In genomic region chr11:66408488-66409214, GRCh38 we compare ENCODE assay signal across 2 cellular contexts.
A peak's percentile ranks its signal among the peaks of the same experiment; 100 is the strongest.
TF ChIP-seq lines count a peak whose summit lies in the region.

No MANE protein-coding gene starts in this region.

TF ChIP-seq in HEK293T, 16 proteins besides CTCF, POLR2A, EP300 and RAD21:
- no peak for TF ChIP-seq SUZ12 (IDR thresholded peaks at IDR 0.05)
- TF ChIP-seq ARNT (IDR thresholded peaks at IDR 0.05) = peak; percentile 35; the same call in 1 of the 2 replicates
- no peak for TF ChIP-seq FOXM1 (IDR thresholded peaks at IDR 0.05; ENCODE audit: borderline replicate concordance)

TF ChIP-seq in K562, 482 proteins besides CTCF, POLR2A, EP300 and RAD21 (continues in another document):
- TF ChIP-seq SREBF1 (IDR thresholded peaks at IDR 0.05; ENCODE audit: borderline replicate concordance, low read depth, low read length) = no peak
- no peak for TF ChIP-seq ZNF57 (CRISPR knock-in tag; IDR thresholded peaks at IDR 0.05)
- TF ChIP-seq POLR3G (IDR thresholded peaks at IDR 0.05; ENCODE audit: extremely low read depth, insufficient read length, insufficient replicate concordance) = no peak
- TF ChIP-seq TAL1 (IDR thresholded peaks at IDR 0.05) = no peak
- no peak for TF ChIP-seq ETV1 (tag; conservative IDR thresholded peaks at IDR 0.05; ENCODE audit: low read depth)
- TF ChIP-seq BHLHE40 (IDR thresholded peaks at IDR 0.05; ENCODE audit: low read length) = peak; percentile 53; the same call in 1 of the 2 replicates
- TF ChIP-seq HNRNPUL1 (IDR thresholded peaks at IDR 0.05; ENCODE audit: low read length) = no peak
- no peak for TF ChIP-seq NBN (IDR thresholded peaks at IDR 0.05; ENCODE audit: low read depth)
- TF ChIP-seq REST (CRISPR knock-in tag; IDR thresholded peaks at IDR 0.05; ENCODE audit: low read depth) = peak; percentile 85; the same call in 1 of the 2 replicates
- TF ChIP-seq PCBP1 (IDR thresholded peaks at IDR 0.05; ENCODE audit: low read depth, low read length, poor library complexity, severe bottlenecking) = peak; percentile 35
- no peak for TF ChIP-seq FOXP4 (CRISPR knock-in tag; IDR thresholded peaks at IDR 0.05; ENCODE audit: borderline replicate concordance)
- no peak for TF ChIP-seq ZNF584 (CRISPR knock-in tag; IDR thresholded peaks at IDR 0.05; ENCODE audit: low read depth)
- TF ChIP-seq ZEB2 (IDR thresholded peaks at IDR 0.05) = no peak
- no peak for TF ChIP-seq SIN3A (IDR thresholded peaks at IDR 0.05; ENCODE audit: borderline replicate concordance in 2 of 2, control insufficient read depth in 1 of 2, low read depth in 2 of 2, low read length in 2 of 2)
- TF ChIP-seq KLF13 (tag; IDR thresholded peaks at IDR 0.05; ENCODE audit: borderline replicate concordance, low read depth) = no peak
- no peak for TF ChIP-seq SLC30A9 (CRISPR knock-in tag; IDR thresholded peaks at IDR 0.05)
- no peak for TF ChIP-seq U2AF2 (optimal IDR thresholded peaks at IDR 0.05; ENCODE audit: low read depth, low read length)
- no peak for TF ChIP-seq ZNF23 (CRISPR knock-in tag; IDR thresholded peaks at IDR 0.05)
- no peak for TF ChIP-seq HNRNPH1 (optimal IDR thresholded peaks at IDR 0.05; ENCODE audit: low read depth, low read length)
- TF ChIP-seq E2F8 (IDR thresholded peaks at IDR 0.05; ENCODE audit: low read depth, partially characterized antibody) = no peak
- TF ChIP-seq TAF7 (tag; IDR thresholded peaks at IDR 0.05) = no peak
- TF ChIP-seq BRD4 (IDR thresholded peaks at IDR 0.05) = no peak
- no peak for TF ChIP-seq THRAP3 (IDR thresholded peaks at IDR 0.05; ENCODE audit: borderline replicate concordance)
- no peak for TF ChIP-seq ARID3A (IDR thresholded peaks at IDR 0.05; ENCODE audit: borderline replicate concordance, low read depth, low read length)
- no peak for TF ChIP-seq CHD2 (IDR thresholded peaks at IDR 0.05; ENCODE audit: low read depth, low read length)
- no peak for TF ChIP-seq SAFB (IDR thresholded peaks at IDR 0.05; ENCODE audit: borderline replicate concordance, low read depth, low read length)
- no peak for TF ChIP-seq MTA2 (IDR thresholded peaks at IDR 0.05; ENCODE audit: low read depth)
- TF ChIP-seq ELF4 (CRISPR knock-in tag; IDR thresholded peaks at IDR 0.05) = no peak
- no peak for TF ChIP-seq TCF7L2 (IDR thresholded peaks at IDR 0.05; ENCODE audit: low read depth, low read length)
- no peak for TF ChIP-seq ZC3H11A (IDR thresholded peaks at IDR 0.05; ENCODE audit: low read depth, low read length)
- no peak for TF ChIP-seq GTF2F1 (IDR thresholded peaks at IDR 0.05; ENCODE audit: low read depth, low read length)
- no peak for TF ChIP-seq NCOA6 (IDR thresholded peaks at IDR 0.05)
- peak; percentile 25; the same call in 1 of the 2 replicates for TF ChIP-seq ZNF511 (CRISPR knock-in tag; IDR thresholded peaks at IDR 0.05)
- peak; percentile 50; the same call in 1 of the 2 replicates for TF ChIP-seq CXXC5 (CRISPR knock-in tag; IDR thresholded peaks at IDR 0.05)
- TF ChIP-seq HMGXB4 (CRISPR knock-in tag; IDR thresholded peaks at IDR 0.05) = peak; percentile 71; the same call in 1 of the 2 replicates
- no peak for TF ChIP-seq TAF15 (IDR thresholded peaks at IDR 0.05; ENCODE audit: low read depth, low read length)
- TF ChIP-seq RBBP5 (IDR thresholded peaks at IDR 0.05; ENCODE audit: borderline replicate concordance, insufficient read depth, low read length, poor library complexity, severe bottlenecking) = no peak
- TF ChIP-seq ZNF217 (CRISPR knock-in tag; IDR thresholded peaks at IDR 0.05) = no peak
- TF ChIP-seq BCLAF1 (IDR thresholded peaks at IDR 0.05; ENCODE audit: borderline replicate concordance in 1 of 2, control insufficient read depth in 1 of 2, low read depth in 2 of 2, low read length in 1 of 2) = no peak
- TF ChIP-seq ATF1 (CRISPR knock-in tag; IDR thresholded peaks at IDR 0.05) = no peak
- TF ChIP-seq ATF1 (tag; IDR thresholded peaks at IDR 0.05) = peak; percentile 73
- TF ChIP-seq VEZF1 (CRISPR knock-in tag; IDR thresholded peaks at IDR 0.05) = peak; percentile 62; the same call in 1 of the 2 replicates
- TF ChIP-seq HSF4 (CRISPR knock-in tag; IDR thresholded peaks at IDR 0.05; ENCODE audit: borderline replicate concordance) = no peak
